ENCODE assay signal across 9 cellular contexts in genomic region chr11:131195801-131196517, GRCh38.
A peak's percentile ranks its signal among the peaks of the same experiment; 100 is the strongest.
DNase-seq lines count a peak whose midpoint lies in the region; ATAC-seq and TF ChIP-seq lines count a peak whose summit lies in the region.
"Had no signal": no experiment of that assay in that cellular context is flagged by ENCODE, and none has a peak within 500 bp of the region (broad histone marks: within the 10 kb centered on the region; RNA-seq: fewer than 3 reads in every experiment).

No MANE protein-coding gene starts in this region.

- POLR2A ChIA-PET in activated CD8-positive, alpha-beta T cell treated with anti-CD3 and anti-CD28 coated beads for 36 hours (lab: Charles Lee) = interaction anchor here (0.7 kb wide), 1 partner anchor 611 kb away, joined by 3 read pairs; no protein-coding TSS in a partner anchor

- no peaks in the 10 kb centered on the region for H3K9me3 ChIP-seq in mucosa of descending colon
- H3K9me3 ChIP-seq in endodermal cell (ENCODE audit: control insufficient read depth, low read length) = no peaks in the 10 kb centered on the region

- CTCF ChIA-PET in activated CD8-positive, alpha-beta T cell treated with anti-CD3 and anti-CD28 coated beads for 36 hours (lab: Charles Lee) = no interaction called here

- no peak overlapping the region for H3K4me3 Mint-ChIP-seq in endodermal cell
- no peak overlapping the region for H3K4me3 Mint-ChIP-seq in activated CD8-positive, alpha-beta T cell treated with anti-CD3 and anti-CD28 coated beads for 36 hours
- H3K4me3 Mint-ChIP-seq: neural crest cell had no signal

- H3K4me3 ChIP-seq in choroid plexus epithelial cell (ENCODE audit: low read depth, low read length) (no peak overlapping the region), mucosa of descending colon (no peak overlapping the region), endodermal cell (ENCODE audit: low read length) (no peak overlapping the region)

- H3K4me1 ChIP-seq in mucosa of descending colon (ENCODE audit: low read depth) (no peaks in the 10 kb centered on the region), endodermal cell (ENCODE audit: control insufficient read depth, insufficient read depth, low read length) (no peaks in the 10 kb centered on the region)

- H3K36me3 Mint-ChIP-seq in endodermal cell (ENCODE audit: low read depth) = no peaks in the 10 kb centered on the region
- H3K36me3 Mint-ChIP-seq in activated CD8-positive, alpha-beta T cell treated with anti-CD3 and anti-CD28 coated beads for 36 hours (ENCODE audit: low read depth) = no peaks in the 10 kb centered on the region

- H3K36me3 ChIP-seq in mucosa of descending colon (ENCODE audit: low read depth) (no peaks in the 10 kb centered on the region), endodermal cell (ENCODE audit: control insufficient read depth, insufficient read depth, low read length) (no peaks in the 10 kb centered on the region)

- H3K4me1 Mint-ChIP-seq in endodermal cell = peaks cover 3% of the 10 kb centered on the region
- no peaks in the 10 kb centered on the region for H3K4me1 Mint-ChIP-seq in activated CD8-positive, alpha-beta T cell treated with anti-CD3 and anti-CD28 coated beads for 36 hours (ENCODE audit: low read depth)

- WGBS in endodermal cell (ENCODE audit: insufficient coverage in 1 of 2, insufficient read length in 1 of 2), 2 experiments = 91 to 97% methylated on average over 9 to 10 of the region's 10 CpGs

- H3K27ac Mint-ChIP-seq in endodermal cell = no peak overlapping the region
- H3K27ac Mint-ChIP-seq in activated CD8-positive, alpha-beta T cell treated with anti-CD3 and anti-CD28 coated beads for 36 hours = no peak overlapping the region

- ATAC-seq in mucosa of descending colon (no peak), HG02840 (IDR thresholded peaks at IDR 0.05; ENCODE audit: low FRiP score, unreplicated experiment) (no peak), HG02884 (IDR thresholded peaks at IDR 0.05; ENCODE audit: unreplicated experiment) (no peak)
- no peak for ATAC-seq in activated CD8-positive, alpha-beta T cell treated with anti-CD3 and anti-CD28 coated beads for 36 hours

- no peaks in the 10 kb centered on the region for H3K9me3 Mint-ChIP-seq in endodermal cell
- no peaks in the 10 kb centered on the region for H3K9me3 Mint-ChIP-seq in activated CD8-positive, alpha-beta T cell treated with anti-CD3 and anti-CD28 coated beads for 36 hours
- H3K9me3 Mint-ChIP-seq: neural crest cell had no signal

- DNase-seq in COR-L47 (lab: John Stamatoyannopoulos, UW) (peak; percentile 88), NCI-H2029 treated with DMSO at 0.1 percent for 48 hours (lab: John Stamatoyannopoulos, UW) (peak; percentile 83), choroid plexus epithelial cell (ENCODE audit: low read depth) (peak; percentile 8), mucosa of descending colon (peak in 2 of 3 donors; percentile 36 to 54), endodermal cell (no peak)
- no peak for DNase-seq in activated CD8-positive, alpha-beta T cell treated with anti-CD3 and anti-CD28 coated beads for 36 hours

- no peak overlapping the region for H3K27ac ChIP-seq in endodermal cell (ENCODE audit: low read depth, low read length)

- intact Hi-C loops in mucosa of descending colon (cut with DNase I, micrococcal nuclease) = no loop called here
- intact Hi-C loops in activated CD8-positive, alpha-beta T cell treated with anti-CD3 and anti-CD28 coated beads for 36 hours (cut with micrococcal nuclease) = no loop called here

- H3K27me3 ChIP-seq in endodermal cell (ENCODE audit: control insufficient read depth, insufficient read depth, low read length, poor library complexity, severe bottlenecking) = no peaks in the 10 kb centered on the region

- H3K27me3 Mint-ChIP-seq in endodermal cell (ENCODE audit: insufficient read depth) = peaks cover 1% of the 10 kb centered on the region
- no peaks in the 10 kb centered on the region for H3K27me3 Mint-ChIP-seq in activated CD8-positive, alpha-beta T cell treated with anti-CD3 and anti-CD28 coated beads for 36 hours

- TF ChIP-seq CTCF in choroid plexus epithelial cell (conservative IDR thresholded peaks at IDR 0.05; ENCODE audit: low read depth, low read length) (no peak), mucosa of descending colon (IDR thresholded peaks at IDR 0.05) (no peak), endodermal cell (conservative IDR thresholded peaks at IDR 0.05) (no peak)
- TF ChIP-seq CTCF in activated CD8-positive, alpha-beta T cell treated with anti-CD3 and anti-CD28 coated beads for 36 hours (IDR thresholded peaks at IDR 0.05) = no peak

- no peak overlapping the region for H3K9ac ChIP-seq in endodermal cell (ENCODE audit: extremely low read depth, low read length, poor library complexity, severe bottlenecking)

Comparison
In these comparisons a context has a peak if more than half of its experiments do, and no peak if none do; other contexts are left out.
1. DNase-seq: peak in COR-L47 (single experiment), NCI-H2029 treated with DMSO at 0.1 percent for 48 hours (single experiment), choroid plexus epithelial cell (single experiment) and mucosa of descending colon (2 of 3); none in endodermal cell (single experiment) and activated CD8-positive, alpha-beta T cell treated with anti-CD3 and anti-CD28 coated beads for 36 hours (single experiment).